ENCODE assay signal across 8 cellular contexts in genomic region chr6:147222160-147222838, GRCh38. TPM values are rescaled to one million over a fixed set of nuclear protein-coding genes. Genes with fewer than 3 reads are reported as not detected.
DNase-seq lines count a peak whose midpoint lies in the region; ATAC-seq and TF ChIP-seq lines count a peak whose summit lies in the region.

No MANE protein-coding gene starts in this region.

- ATAC-seq in GM18498 (IDR thresholded peaks at IDR 0.05; ENCODE audit: unreplicated experiment) (peak; percentile 51), HG03196 (IDR thresholded peaks at IDR 0.05; ENCODE audit: unreplicated experiment) (no peak)

- H3K4me3 ChIP-seq in neutrophil (ENCODE audit: low read depth in 1 of 2, low read length in 1 of 2): peak overlapping the region in 1 of 2 experiments; percentile 2

- H3K4me1 ChIP-seq in neutrophil (ENCODE audit: control insufficient read depth in 1 of 2, insufficient read depth in 1 of 2, low read depth in 1 of 2, low read length in 1 of 2): peaks cover 39 to 41% of the 10 kb centered on the region in 2 experiments

- H3K27ac ChIP-seq in neutrophil: peak overlapping the region; percentile 70

- no peaks in the 10 kb centered on the region for H3K9me3 ChIP-seq in neutrophil

- peak; percentile 32 for TF ChIP-seq CTCF in neutrophil (IDR thresholded peaks at IDR 0.05)

- intact Hi-C loops in posterior cingulate gyrus (cut with DNase I): no loop called here

- H3K36me3 ChIP-seq in neutrophil: peaks cover 8% of the 10 kb centered on the region

- peak; percentile 41 for DNase-seq in dermis blood vessel endothelial cell
- DNase-seq in posterior cingulate gyrus: no peak
- no peak for DNase-seq in superior temporal gyrus (ENCODE audit: extremely low spot score)
- no peak for DNase-seq in NCI-H2171 (lab: John Stamatoyannopoulos, UW)

- TF ChIP-seq RAD21 in Ishikawa (IDR thresholded peaks at IDR 0.05; ENCODE audit: low read depth): peak; percentile 13; the same call in 1 of the 2 replicates

- no peak for TF ChIP-seq EP300 in Ishikawa (IDR thresholded peaks at IDR 0.05; ENCODE audit: borderline replicate concordance)

- no peaks in the 10 kb centered on the region for H3K27me3 ChIP-seq in neutrophil

TF ChIP-seq in Ishikawa, 13 proteins besides CTCF, POLR2A, EP300 and RAD21:
- no peak for TF ChIP-seq TAF1 (IDR thresholded peaks at IDR 0.05; ENCODE audit: low read depth)
- TF ChIP-seq CEBPB (IDR thresholded peaks at IDR 0.05): no peak
- no peak for TF ChIP-seq TCF12 (IDR thresholded peaks at IDR 0.05; ENCODE audit: low read depth)
- TF ChIP-seq EGR1 (IDR thresholded peaks at IDR 0.05): no peak
- TF ChIP-seq, protein P1, sequence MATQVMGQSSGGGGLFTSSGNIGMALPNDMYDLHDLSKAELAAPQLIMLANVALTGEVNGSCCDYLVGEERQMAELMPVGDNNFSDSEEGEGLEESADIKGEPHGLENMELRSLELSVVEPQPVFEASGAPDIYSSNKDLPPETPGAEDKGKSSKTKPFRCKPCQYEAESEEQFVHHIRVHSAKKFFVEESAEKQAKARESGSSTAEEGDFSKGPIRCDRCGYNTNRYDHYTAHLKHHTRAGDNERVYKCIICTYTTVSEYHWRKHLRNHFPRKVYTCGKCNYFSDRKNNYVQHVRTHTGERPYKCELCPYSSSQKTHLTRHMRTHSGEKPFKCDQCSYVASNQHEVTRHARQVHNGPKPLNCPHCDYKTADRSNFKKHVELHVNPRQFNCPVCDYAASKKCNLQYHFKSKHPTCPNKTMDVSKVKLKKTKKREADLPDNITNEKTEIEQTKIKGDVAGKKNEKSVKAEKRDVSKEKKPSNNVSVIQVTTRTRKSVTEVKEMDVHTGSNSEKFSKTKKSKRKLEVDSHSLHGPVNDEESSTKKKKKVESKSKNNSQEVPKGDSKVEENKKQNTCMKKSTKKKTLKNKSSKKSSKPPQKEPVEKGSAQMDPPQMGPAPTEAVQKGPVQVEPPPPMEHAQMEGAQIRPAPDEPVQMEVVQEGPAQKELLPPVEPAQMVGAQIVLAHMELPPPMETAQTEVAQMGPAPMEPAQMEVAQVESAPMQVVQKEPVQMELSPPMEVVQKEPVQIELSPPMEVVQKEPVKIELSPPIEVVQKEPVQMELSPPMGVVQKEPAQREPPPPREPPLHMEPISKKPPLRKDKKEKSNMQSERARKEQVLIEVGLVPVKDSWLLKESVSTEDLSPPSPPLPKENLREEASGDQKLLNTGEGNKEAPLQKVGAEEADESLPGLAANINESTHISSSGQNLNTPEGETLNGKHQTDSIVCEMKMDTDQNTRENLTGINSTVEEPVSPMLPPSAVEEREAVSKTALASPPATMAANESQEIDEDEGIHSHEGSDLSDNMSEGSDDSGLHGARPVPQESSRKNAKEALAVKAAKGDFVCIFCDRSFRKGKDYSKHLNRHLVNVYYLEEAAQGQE (IDR thresholded peaks at IDR 0.05; ENCODE audit: low read depth): no peak
- TF ChIP-seq TEAD4 (IDR thresholded peaks at IDR 0.05): no peak
- no peak for TF ChIP-seq YY1 (IDR thresholded peaks at IDR 0.05; ENCODE audit: low read depth)
- no peak for TF ChIP-seq CREB1 (IDR thresholded peaks at IDR 0.05; ENCODE audit: low read depth)
- TF ChIP-seq, protein P2, sequence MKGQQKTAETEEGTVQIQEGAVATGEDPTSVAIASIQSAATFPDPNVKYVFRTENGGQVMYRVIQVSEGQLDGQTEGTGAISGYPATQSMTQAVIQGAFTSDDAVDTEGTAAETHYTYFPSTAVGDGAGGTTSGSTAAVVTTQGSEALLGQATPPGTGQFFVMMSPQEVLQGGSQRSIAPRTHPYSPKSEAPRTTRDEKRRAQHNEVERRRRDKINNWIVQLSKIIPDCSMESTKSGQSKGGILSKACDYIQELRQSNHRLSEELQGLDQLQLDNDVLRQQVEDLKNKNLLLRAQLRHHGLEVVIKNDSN (IDR thresholded peaks at IDR 0.05): no peak
- no peak for TF ChIP-seq ZBTB7A (IDR thresholded peaks at IDR 0.05; ENCODE audit: low read depth)
- no peak for TF ChIP-seq FOXM1 (IDR thresholded peaks at IDR 0.05; ENCODE audit: borderline replicate concordance, low read depth)
- no peak for TF ChIP-seq NFIC (IDR thresholded peaks at IDR 0.05)

RNA-seq across cellular contexts. Expression of gene STXBP5, which starts 18.1 kb away (rescaled TPM):
- total RNA-seq in dermis blood vessel endothelial cell: 26.7 and 27.4 TPM in 2 replicates
